Comparison of ENCODE assay signal across 17 cellular contexts in the genomic region with DNA sequence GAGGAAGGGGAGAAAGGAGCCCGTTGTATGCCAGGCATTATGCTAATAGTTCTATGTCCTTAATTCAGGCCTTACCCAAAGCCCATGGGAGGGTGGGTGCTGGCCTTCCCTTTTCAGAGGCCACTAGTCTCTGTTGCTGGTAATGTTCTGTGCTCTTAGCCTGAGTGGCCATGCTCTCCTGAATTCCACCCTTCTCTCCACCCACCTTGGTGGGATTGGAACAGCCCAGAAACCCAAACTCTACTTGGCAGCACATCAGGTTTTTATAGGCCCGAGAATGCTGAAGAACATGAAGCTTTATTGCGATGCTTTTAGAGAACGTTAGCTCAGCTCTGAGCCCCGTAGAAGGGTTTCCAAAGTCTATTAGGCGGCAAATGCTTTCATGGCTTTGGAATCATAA.
DNase-seq lines count a peak whose midpoint lies in the region; ATAC-seq and TF ChIP-seq lines count a peak whose summit lies in the region.
"Had no signal": no experiment of that assay in that cellular context is flagged by ENCODE, and none has a peak within 500 bp of the region (broad histone marks: within the 10 kb centered on the region; RNA-seq: fewer than 3 reads in every experiment).

No MANE protein-coding gene starts in this region.

- peaks cover 4% of the 10 kb centered on the region for H3K36me3 Mint-ChIP-seq in activated naive CD4-positive, alpha-beta T cell treated with anti-CD3 and anti-CD28 coated beads for 36 hours (ENCODE audit: low read depth)

- peaks cover 4% of the 10 kb centered on the region for H3K9me3 ChIP-seq in WERI-Rb-1 (ENCODE audit: severe bottlenecking)
- H3K9me3 ChIP-seq in thyroid gland: no peaks in the 10 kb centered on the region
- H3K9me3 ChIP-seq in left lung: no peaks in the 10 kb centered on the region
- H3K9me3 ChIP-seq: heart left ventricle, pancreas, SJSA1, uterus had no signal

- WGBS in thyroid gland, 2 donors: 48 to 56% methylated on average over 6 of the region's 6 CpGs

- intact Hi-C loops in activated naive CD4-positive, alpha-beta T cell treated with anti-CD3 and anti-CD28 coated beads for 36 hours (cut with micrococcal nuclease): loop anchor here (10.0 kb wide), 1 partner anchor 869 kb away; no protein-coding TSS in a partner anchor
- intact Hi-C loops in thyroid gland (cut with DNase I) (no loop called here), left lung (cut with DNase I) (no loop called here)

- H3K27ac ChIP-seq in WERI-Rb-1 (peak overlapping the region; percentile 59; the same call in 1 of the 2 replicates), layer of hippocampus (ENCODE audit: low read depth, low read length) (peak overlapping the region; percentile 65), thyroid gland (peak overlapping the region; percentile 53 to 75 (median 67)), left lung (no peak overlapping the region)
- H3K27ac ChIP-seq: heart left ventricle, pancreas, SJSA1, uterus had no signal

- H3K27me3 ChIP-seq in WERI-Rb-1 (ENCODE audit: insufficient read depth, low read depth, severe bottlenecking) (no peaks in the 10 kb centered on the region), layer of hippocampus (ENCODE audit: control insufficient read depth, insufficient read depth, low read length) (no peaks in the 10 kb centered on the region), thyroid gland (no peaks in the 10 kb centered on the region), left lung (no peaks in the 10 kb centered on the region)
- H3K27me3 ChIP-seq: heart left ventricle, pancreas, SJSA1, uterus had no signal

- no peaks in the 10 kb centered on the region for H3K27me3 Mint-ChIP-seq in activated naive CD4-positive, alpha-beta T cell treated with anti-CD3 and anti-CD28 coated beads for 36 hours (ENCODE audit: low read depth)

- peak in 1 of 2 donors; percentile 44 for TF ChIP-seq POLR2A in thyroid gland (IDR thresholded peaks at IDR 0.05)

- TF ChIP-seq CTCF in WERI-Rb-1 (IDR thresholded peaks at IDR 0.05; ENCODE audit: low read depth, low read length) (no peak), thyroid gland (IDR thresholded peaks at IDR 0.05) (no peak), left lung (IDR thresholded peaks at IDR 0.05) (no peak)

- H3K4me1 Mint-ChIP-seq in activated naive CD4-positive, alpha-beta T cell treated with anti-CD3 and anti-CD28 coated beads for 36 hours (ENCODE audit: low read depth): peaks cover 53% of the 10 kb centered on the region

- CTCF ChIA-PET in activated naive CD4-positive, alpha-beta T cell treated with anti-CD3 and anti-CD28 coated beads for 36 hours (lab: Charles Lee): no interaction called here

- ATAC-seq in left lung: no peak
- ATAC-seq: heart left ventricle, pancreas had no signal

- H3K27ac Mint-ChIP-seq in activated naive CD4-positive, alpha-beta T cell treated with anti-CD3 and anti-CD28 coated beads for 36 hours: peak overlapping the region; percentile 17

- no peak overlapping the region for H3K4me3 ChIP-seq in WERI-Rb-1 (ENCODE audit: low read depth, low read length)
- no peak overlapping the region for H3K4me3 ChIP-seq in thyroid gland (replicated peaks in 1 of 3)
- H3K4me3 ChIP-seq in left lung: no peak overlapping the region
- H3K4me3 ChIP-seq: heart left ventricle, pancreas, SJSA1, uterus had no signal

- no peak overlapping the region for H3K4me3 Mint-ChIP-seq in activated naive CD4-positive, alpha-beta T cell treated with anti-CD3 and anti-CD28 coated beads for 36 hours

- H3K36me3 ChIP-seq in WERI-Rb-1 (peaks cover 12% of the 10 kb centered on the region), thyroid gland (no peaks in the 10 kb centered on the region), left lung (no peaks in the 10 kb centered on the region)
- H3K36me3 ChIP-seq: heart left ventricle, pancreas, SJSA1, uterus had no signal

- no peaks in the 10 kb centered on the region for H3K9me3 Mint-ChIP-seq in activated naive CD4-positive, alpha-beta T cell treated with anti-CD3 and anti-CD28 coated beads for 36 hours

- H3K4me1 ChIP-seq in thyroid gland (peaks cover 47 to 72% of the 10 kb centered on the region in 2 donors), left lung (no peaks in the 10 kb centered on the region)
- H3K4me1 ChIP-seq: pancreas, uterus had no signal

- no peak for DNase-seq in activated naive CD4-positive, alpha-beta T cell treated with anti-CD3 and anti-CD28 coated beads for 36 hours
- DNase-seq in activated naive CD4-positive, alpha-beta T cell (lab: John Stamatoyannopoulos, UW): no peak
- DNase-seq in WERI-Rb-1 (no peak), thyroid gland (peak; percentile 71 to 75), left lung (no peak), A172 (ENCODE audit: low spot score) (no peak)
- no peak for DNase-seq in activated effector memory CD4-positive, alpha-beta T cell treated with Interleukin-2 at 50 U/mL for 16 hours
- DNase-seq: activated gamma-delta T cell treated with Interleukin-2 at 50 U/mL for 16 hours, heart left ventricle, KG1, kidney, NCI-H1417 treated with DMSO at 0.1 percent for 48 hours, pancreas, small intestine, uterus had no signal

Comparison
In these comparisons a context has a peak if more than half of its experiments do, and no peak if none do; other contexts are left out.
1. DNase-seq: peak in thyroid gland (2 of 2); none in activated naive CD4-positive, alpha-beta T cell treated with anti-CD3 and anti-CD28 coated beads for 36 hours (single experiment), activated naive CD4-positive, alpha-beta T cell (0 of 4), WERI-Rb-1 (single experiment), left lung (0 of 2), activated effector memory CD4-positive, alpha-beta T cell treated with Interleukin-2 at 50 U/mL for 16 hours (single experiment) and A172 (single experiment).
2. H3K27ac ChIP-seq: peak in WERI-Rb-1 (single experiment), layer of hippocampus (single experiment) and thyroid gland (3 of 3); none in left lung (0 of 2).